ENCODE assay signal across 8 cellular contexts in the genomic region with DNA sequence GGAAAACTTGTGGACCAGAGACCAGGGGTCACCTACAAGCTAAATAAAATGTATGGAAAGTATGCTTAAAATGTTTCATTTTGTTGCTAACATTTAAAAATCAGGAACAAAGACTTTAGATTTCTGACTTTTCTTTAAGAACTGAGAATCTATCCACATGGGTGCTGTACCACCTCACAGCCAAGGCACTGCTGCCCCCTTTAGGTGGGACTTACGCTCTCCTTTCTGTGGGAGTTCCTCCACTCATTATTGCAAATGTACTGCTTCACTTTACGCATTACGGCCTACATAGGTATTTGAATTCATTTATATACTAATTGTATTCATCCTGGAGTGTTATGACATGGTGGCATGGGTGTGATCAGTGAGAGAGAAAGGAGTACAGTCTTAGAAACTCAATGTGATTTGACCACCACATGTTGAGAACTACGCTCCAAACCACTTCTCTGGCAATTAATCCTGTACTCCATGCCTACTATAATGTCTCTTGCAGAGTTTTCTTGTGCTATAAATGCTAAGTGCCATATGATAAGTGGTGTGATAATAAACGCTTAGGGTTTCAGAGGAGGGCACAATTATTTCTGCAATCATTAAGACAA. TPM values are rescaled to one million over a fixed set of nuclear protein-coding genes. Genes with fewer than 3 reads are reported as not detected.
DNase-seq lines count a peak whose midpoint lies in the region; ATAC-seq and TF ChIP-seq lines count a peak whose summit lies in the region.

No MANE protein-coding gene starts in this region.

- H3K27me3 ChIP-seq in breast epithelium (no peaks in the 10 kb centered on the region), kidney epithelial cell (ENCODE audit: control insufficient read depth, insufficient read depth, low read length) (no peaks in the 10 kb centered on the region)

- H3K36me3 ChIP-seq in breast epithelium (no peaks in the 10 kb centered on the region), kidney epithelial cell (ENCODE audit: control insufficient read depth, insufficient read depth, low read length) (no peaks in the 10 kb centered on the region)

- H3K36me3 Mint-ChIP-seq in MCF 10A (ENCODE audit: insufficient read depth, unreplicated experiment): no peaks in the 10 kb centered on the region
- H3K36me3 Mint-ChIP-seq in activated naive CD8-positive, alpha-beta T cell treated with anti-CD3 and anti-CD28 coated beads, Interleukin-2, amount 50 U/mL, for 24 hours (ENCODE audit: low read depth): no peaks in the 10 kb centered on the region

- intact Hi-C loops in MCF 10A (cut with micrococcal nuclease): no loop called here
- intact Hi-C loops in breast epithelium (cut with DNase I; ENCODE audit: low total_unique reads): no loop called here

- H3K9me3 ChIP-seq in breast epithelium: no peaks in the 10 kb centered on the region

- no peak overlapping the region for H3K27ac Mint-ChIP-seq in MCF 10A (ENCODE audit: low read depth, unreplicated experiment)
- no peak overlapping the region for H3K27ac Mint-ChIP-seq in activated naive CD8-positive, alpha-beta T cell treated with anti-CD3 and anti-CD28 coated beads, Interleukin-2, amount 50 U/mL, for 24 hours

- H3K4me3 Mint-ChIP-seq in MCF 10A (ENCODE audit: unreplicated experiment): no peak overlapping the region
- H3K4me3 Mint-ChIP-seq in activated naive CD8-positive, alpha-beta T cell treated with anti-CD3 and anti-CD28 coated beads, Interleukin-2, amount 50 U/mL, for 24 hours: no peak overlapping the region

- H3K4me1 ChIP-seq in breast epithelium: peaks cover 0 to 6% of the 10 kb centered on the region in 2 donors

- no TSS peak for BruUV-seq in MCF 10A (replicated peaks; lab: Mats Ljungman, UMichigan)

- no peaks in the 10 kb centered on the region for H3K9me3 Mint-ChIP-seq in MCF 10A (ENCODE audit: unreplicated experiment)
- no peaks in the 10 kb centered on the region for H3K9me3 Mint-ChIP-seq in activated naive CD8-positive, alpha-beta T cell treated with anti-CD3 and anti-CD28 coated beads, Interleukin-2, amount 50 U/mL, for 24 hours

- H3K4me1 Mint-ChIP-seq in MCF 10A (ENCODE audit: insufficient read depth, unreplicated experiment): no peaks in the 10 kb centered on the region
- no peaks in the 10 kb centered on the region for H3K4me1 Mint-ChIP-seq in activated naive CD8-positive, alpha-beta T cell treated with anti-CD3 and anti-CD28 coated beads, Interleukin-2, amount 50 U/mL, for 24 hours

- no peak overlapping the region for H3K27ac ChIP-seq in breast epithelium

- TF ChIP-seq POLR2A in breast epithelium (IDR thresholded peaks at IDR 0.05): no peak

- peak; percentile 41 for TF ChIP-seq CTCF in MCF 10A (IDR thresholded peaks at IDR 0.05; ENCODE audit: unreplicated experiment)
- TF ChIP-seq CTCF in breast epithelium (IDR thresholded peaks at IDR 0.05): peak in 1 of 3 donors; percentile 9
- TF ChIP-seq CTCF in kidney epithelial cell (IDR thresholded peaks at IDR 0.05; ENCODE audit: insufficient read depth, low read length, poor library complexity, severe bottlenecking): peak; percentile 66

- no peak overlapping the region for H3K4me3 ChIP-seq in breast epithelium
- no peak overlapping the region for H3K4me3 ChIP-seq in kidney epithelial cell (ENCODE audit: low read depth, low read length)

- CTCF ChIA-PET in MCF 10A (lab: Yijun Ruan, JAX): interaction anchor here (0.8 to 8.6 kb wide), 3 partner anchors 10 to 95 kb away, joined by 3 to 79 read pairs (median 3); partner anchors contain the start of gene LYSMD3

- H3K27me3 Mint-ChIP-seq in MCF 10A (ENCODE audit: insufficient read depth, unreplicated experiment): peaks cover 15% of the 10 kb centered on the region
- peaks cover 5% of the 10 kb centered on the region for H3K27me3 Mint-ChIP-seq in activated naive CD8-positive, alpha-beta T cell treated with anti-CD3 and anti-CD28 coated beads, Interleukin-2, amount 50 U/mL, for 24 hours

- DNase-seq in MCF 10A (ENCODE audit: unreplicated experiment) (peak; percentile 54), breast epithelium (ENCODE audit: low spot score in 2 of 2) (no peak), RPMI8226 (peak; percentile 70), kidney epithelial cell (ENCODE audit: low read depth) (no peak)
- DNase-seq in activated naive CD8-positive, alpha-beta T cell treated with anti-CD3 and anti-CD28 coated beads, Interleukin-2, amount 50 U/mL, for 24 hours: peak; percentile 52
- DNase-seq in stimulated activated CD8-positive, alpha-beta memory T cell treated with anti-CD3 and anti-CD28 coated beads, Interleukin-2, amount 100 ng/mL, for 48 hours (ENCODE audit: low read depth in 2 of 2): peak; percentile 8 to 24

- ATAC-seq in HG03108 (IDR thresholded peaks at IDR 0.05; ENCODE audit: unreplicated experiment): peak; percentile 50
- no peak for ATAC-seq in activated naive CD8-positive, alpha-beta T cell treated with anti-CD3 and anti-CD28 coated beads, Interleukin-2, amount 50 U/mL, for 24 hours
- no peak for ATAC-seq in GM21825 (IDR thresholded peaks at IDR 0.05; ENCODE audit: unreplicated experiment)

- POLR2A ChIA-PET in MCF 10A (lab: Yijun Ruan, JAX): interaction anchor here (0.6 kb wide), 1 partner anchor 25 kb away, joined by 3 read pairs; the partner anchor contains the start of gene CETN3

RNA-seq across cellular contexts. Expression of gene CETN3, which starts 24.7 kb away (rescaled TPM):
- total RNA-seq in MCF 10A (2022): 24.8 and 28.4 TPM in 2 replicates
- 10 to 100 TPM in 2 of 3 donors, 1 to 10 TPM in 1; 7.7 to 13.8 (median 11.8) TPM for total RNA-seq in breast epithelium
- total RNA-seq in kidney epithelial cell: 13.1 and 16.3 TPM in 2 replicates

RNA-seq across cellular contexts. Expression of gene MBLAC2, which starts 40.4 kb away (rescaled TPM):
- 9.1 and 9.4 TPM in 2 replicates for total RNA-seq in MCF 10A (2022)
- 1 to 10 TPM; 4.5 to 10.0 (median 5.2) TPM for total RNA-seq in breast epithelium
- total RNA-seq in kidney epithelial cell: 4.6 and 5.6 TPM in 2 replicates

RNA-seq across cellular contexts. Expression of gene POLR3G, which starts 40.4 kb away (rescaled TPM):
- total RNA-seq in MCF 10A (2022) (13.2 and 13.6 TPM in 2 replicates), breast epithelium (1 to 10 TPM; 2.0 to 4.8 (median 2.4) TPM), kidney epithelial cell (9.7 and 10.9 TPM in 2 replicates)

Comparison
In these comparisons a context has a peak if more than half of its experiments do, and no peak if none do; other contexts are left out.
1. DNase-seq: peak in MCF 10A (single experiment), RPMI8226 (single experiment), activated naive CD8-positive, alpha-beta T cell treated with anti-CD3 and anti-CD28 coated beads, Interleukin-2, amount 50 U/mL, for 24 hours (single experiment) and stimulated activated CD8-positive, alpha-beta memory T cell treated with anti-CD3 and anti-CD28 coated beads, Interleukin-2, amount 100 ng/mL, for 48 hours (2 of 2); none in breast epithelium (0 of 2) and kidney epithelial cell (single experiment).